In the genomic region with DNA sequence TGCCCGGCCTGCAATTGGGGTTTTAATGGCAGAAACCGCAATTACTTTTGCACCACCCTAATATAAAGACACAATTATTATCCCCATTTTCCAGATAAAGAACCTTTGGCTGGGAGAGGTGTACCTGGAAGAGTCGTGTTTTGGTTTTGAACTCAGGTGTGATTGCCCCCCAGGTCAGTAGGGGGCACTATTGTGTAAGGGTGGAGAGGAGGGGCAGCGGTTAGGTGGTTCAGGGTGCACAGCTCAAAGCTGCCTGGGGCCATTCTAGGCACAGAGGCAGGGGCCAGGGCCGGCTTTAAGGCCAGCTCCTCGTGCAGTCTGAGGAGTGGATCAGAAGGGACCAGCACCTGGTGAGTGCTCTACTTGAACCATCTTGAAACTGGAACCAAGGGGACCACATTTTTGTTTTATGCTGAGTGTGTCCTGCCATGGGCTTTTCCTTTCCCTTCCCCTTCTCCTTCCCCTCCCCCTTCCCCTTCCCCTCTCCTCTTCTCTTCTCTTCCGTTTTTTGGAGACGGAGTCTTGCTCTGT, we compare ENCODE assay signal across 8 cellular contexts. TPM values are rescaled to one million over a fixed set of nuclear protein-coding genes. Genes with fewer than 3 reads are reported as not detected.
DNase-seq lines count a peak whose midpoint lies in the region; ATAC-seq and TF ChIP-seq lines count a peak whose summit lies in the region.

No MANE protein-coding gene starts in this region.

- no peak overlapping the region for H3K4me3 Mint-ChIP-seq in activated CD4-positive, alpha-beta T cell treated with anti-CD3 and anti-CD28 coated beads for 36 hours
- peak overlapping the region in 1 of 8 donors; percentile 39 for H3K4me3 Mint-ChIP-seq in naive B cell

- DNase-seq in A673 (ENCODE audit: low spot score): peak; percentile 83
- peak; percentile 9 for DNase-seq in NCI-H2196 treated with DMSO at 0.1 percent for 48 hours (lab: John Stamatoyannopoulos, UW; ENCODE audit: unreplicated experiment)
- DNase-seq in activated CD4-positive, alpha-beta T cell treated with anti-CD3 and anti-CD28 coated beads for 36 hours: peak; percentile 88
- peak in 1 of 10 donors; percentile 46 for DNase-seq in dorsolateral prefrontal cortex
- peak; percentile 73 for DNase-seq in naive B cell
- DNase-seq in upper lobe of right lung: peak; percentile 73

- no peaks in the 10 kb centered on the region for H3K9me3 Mint-ChIP-seq in activated CD4-positive, alpha-beta T cell treated with anti-CD3 and anti-CD28 coated beads for 36 hours (ENCODE audit: low read depth)
- H3K9me3 Mint-ChIP-seq in naive B cell: no peaks in the 10 kb centered on the region

- peak; percentile 86 for ATAC-seq in activated CD4-positive, alpha-beta T cell treated with anti-CD3 and anti-CD28 coated beads for 36 hours
- peak; percentile 69 to 73 for ATAC-seq in naive B cell (ENCODE audit: low read depth in 2 of 2)
- ATAC-seq in upper lobe of right lung: peak; percentile 94
- ATAC-seq in GM18517 (IDR thresholded peaks at IDR 0.05; ENCODE audit: unreplicated experiment): no peak

- H3K27me3 Mint-ChIP-seq in activated CD4-positive, alpha-beta T cell treated with anti-CD3 and anti-CD28 coated beads for 36 hours: no peaks in the 10 kb centered on the region
- H3K27me3 Mint-ChIP-seq in naive B cell: no peaks in the 10 kb centered on the region

- intact Hi-C loops in A673 (cut with micrococcal nuclease; ENCODE audit: unreplicated experiment): loop anchor here (2.0 kb wide), 1 partner anchor 40 kb away; no protein-coding TSS in a partner anchor
- intact Hi-C loops in activated CD4-positive, alpha-beta T cell treated with anti-CD3 and anti-CD28 coated beads for 36 hours (cut with DNase I, micrococcal nuclease): loop anchor here (1.0 to 2.0 kb wide), 4 partner anchors 20 to 166 kb away; no protein-coding TSS in a partner anchor
- intact Hi-C loops in dorsolateral prefrontal cortex (cut with DNase I): loop anchor here in 1 of 2 donors (5.0 kb wide), 1 partner anchor 46 kb away; no protein-coding TSS in a partner anchor
- intact Hi-C loops in upper lobe of right lung (cut with DNase I): no loop called here

- H3K27ac ChIP-seq in A673 (ENCODE audit: low read depth, low read length, poor library complexity, severe bottlenecking): no peak overlapping the region
- no peak overlapping the region for H3K27ac ChIP-seq in dorsolateral prefrontal cortex
- no peak overlapping the region for H3K27ac ChIP-seq in upper lobe of right lung

- H3K4me3 ChIP-seq in A673 (ENCODE audit: low read depth, low read length, poor library complexity, severe bottlenecking) (no peak overlapping the region), dorsolateral prefrontal cortex (no peak overlapping the region), upper lobe of right lung (no peak overlapping the region)

- peaks cover 20% of the 10 kb centered on the region for H3K4me1 Mint-ChIP-seq in activated CD4-positive, alpha-beta T cell treated with anti-CD3 and anti-CD28 coated beads for 36 hours
- H3K4me1 Mint-ChIP-seq in naive B cell: peaks cover 19 to 35% (median 26%) of the 10 kb centered on the region in 3 donors

- H3K4me1 ChIP-seq in A673 (ENCODE audit: insufficient read depth, low read length, poor library complexity, severe bottlenecking) (peaks cover 41% of the 10 kb centered on the region), upper lobe of right lung (peaks cover 6% of the 10 kb centered on the region)

- TF ChIP-seq CTCF in A673 (conservative IDR thresholded peaks at IDR 0.05; ENCODE audit: low read depth, low read length) (peak; percentile 87), GM12872 (IDR thresholded peaks at IDR 0.05; ENCODE audit: insufficient read depth, low read depth, low read length) (peak; percentile 90), dorsolateral prefrontal cortex (IDR thresholded peaks at IDR 0.05 in 54 of 56, conservative IDR thresholded peaks at IDR 0.05 in 2 of 56; ENCODE audit: low read depth in 1 of 56, partially characterized antibody in 56 of 56) (peak in 55 of 56 donors; percentile 31 to 77 (median 60)), upper lobe of right lung (IDR thresholded peaks at IDR 0.05) (peak; percentile 78)

- H3K36me3 ChIP-seq in A673 (ENCODE audit: insufficient read depth, low read length, poor library complexity, severe bottlenecking) (no peaks in the 10 kb centered on the region), upper lobe of right lung (no peaks in the 10 kb centered on the region)

- CTCF ChIA-PET in A673 (lab: Charles Lee): interaction anchor here (0.5 to 2.5 kb wide), 11 partner anchors 10 to 359 kb away, joined by 3 to 16 read pairs (median 4); partner anchors contain the start of genes ADM5 and RCN3
- CTCF ChIA-PET in activated CD4-positive, alpha-beta T cell treated with anti-CD3 and anti-CD28 coated beads for 36 hours (lab: Charles Lee): interaction anchor here (0.5 to 8.3 kb wide), 20 partner anchors 8 to 224 kb away, joined by 3 to 135 read pairs (median 5); partner anchors contain the start of genes ADM5, NOSIP, PRMT1 and RCN3

- H3K27me3 ChIP-seq in A673 (replicated peaks; ENCODE audit: insufficient read depth, low read depth, low read length, poor library complexity): no peaks in the 10 kb centered on the region
- H3K27me3 ChIP-seq in dorsolateral prefrontal cortex: no peaks in the 10 kb centered on the region
- no peaks in the 10 kb centered on the region for H3K27me3 ChIP-seq in upper lobe of right lung

- H3K27ac Mint-ChIP-seq in activated CD4-positive, alpha-beta T cell treated with anti-CD3 and anti-CD28 coated beads for 36 hours: no peak overlapping the region
- peak overlapping the region in 4 of 6 donors; percentile 26 to 83 (median 48) for H3K27ac Mint-ChIP-seq in naive B cell

- H3K9me3 ChIP-seq in A673 (ENCODE audit: low read depth, low read length, poor library complexity, severe bottlenecking) (no peaks in the 10 kb centered on the region), upper lobe of right lung (no peaks in the 10 kb centered on the region)

- no peaks in the 10 kb centered on the region for H3K36me3 Mint-ChIP-seq in activated CD4-positive, alpha-beta T cell treated with anti-CD3 and anti-CD28 coated beads for 36 hours (ENCODE audit: low read depth)
- no peaks in the 10 kb centered on the region for H3K36me3 Mint-ChIP-seq in naive B cell

- no TSS peak for BruUV-seq in A673 (replicated peaks; lab: Mats Ljungman, UMichigan)

- POLR2A ChIA-PET in A673 (lab: Charles Lee; ENCODE audit: low non-redundant PET): interaction anchor here (0.7 kb wide), 1 partner anchor 37 kb away, joined by 4 read pairs; no protein-coding TSS in a partner anchor
- POLR2A ChIA-PET in activated CD4-positive, alpha-beta T cell treated with anti-CD3 and anti-CD28 coated beads for 36 hours (lab: Charles Lee): no interaction called here

RNA-seq across cellular contexts. Expression of gene FCGRT, which starts 5.8 kb away (rescaled TPM):
- total RNA-seq in A673 (2021): 396 and 482 TPM in 2 replicates
- total RNA-seq in activated CD4-positive, alpha-beta T cell treated with anti-CD3 and anti-CD28 coated beads for 36 hours: 10 to 100 TPM; 16.3 to 18.1 TPM
- 100 to 1,000 TPM in 1 of 120 experiments, 10 to 100 TPM in 119; 22.6 to 101 (median 43.4) TPM for total RNA-seq in dorsolateral prefrontal cortex
- 10 to 100 TPM; 56.7 to 69.7 (median 62.7) TPM for polyA plus RNA-seq in naive B cell (ENCODE audit: low read depth in 6 of 6)
- total RNA-seq in upper lobe of right lung: 320 TPM

RNA-seq across cellular contexts. Expression of gene RPS11, which starts 10.4 kb away (rescaled TPM):
- total RNA-seq in A673 (2021) (2,088 and 2,093 TPM in 2 replicates), dorsolateral prefrontal cortex (100 to 1,000 TPM; 410 to 765 (median 576) TPM), upper lobe of right lung (1,616 TPM)
- 1,000 to 10,000 TPM; 2,778 to 3,370 TPM for total RNA-seq in activated CD4-positive, alpha-beta T cell treated with anti-CD3 and anti-CD28 coated beads for 36 hours
- polyA plus RNA-seq in naive B cell (ENCODE audit: low read depth in 6 of 6): 1,000 to 10,000 TPM; 2,581 to 3,900 (median 3,339) TPM

RNA-seq across cellular contexts. Expression of gene RPL13A, which starts 19.2 kb away (rescaled TPM):
- total RNA-seq in A673 (2021) (2,390 and 2,393 TPM in 2 replicates), dorsolateral prefrontal cortex (1,000 to 10,000 TPM in 7 of 120 experiments, 100 to 1,000 TPM in 113; 564 to 1,173 (median 771) TPM), upper lobe of right lung (1,829 TPM)
- total RNA-seq in activated CD4-positive, alpha-beta T cell treated with anti-CD3 and anti-CD28 coated beads for 36 hours: 1,000 to 10,000 TPM; 3,861 to 3,967 TPM
- polyA plus RNA-seq in naive B cell (ENCODE audit: low read depth in 6 of 6): 1,000 to 10,000 TPM; 1,519 to 3,103 (median 2,606) TPM

RNA-seq across cellular contexts. Expression of gene RCN3, which starts 21.2 kb away (rescaled TPM):
- total RNA-seq in A673 (2021) (82.9 and 95.3 TPM in 2 replicates), dorsolateral prefrontal cortex (10 to 100 TPM in 49 of 120 experiments, 1 to 10 TPM in 71; 3.0 to 19.9 (median 9.2) TPM), upper lobe of right lung (22.1 TPM)
- total RNA-seq in activated CD4-positive, alpha-beta T cell treated with anti-CD3 and anti-CD28 coated beads for 36 hours: 10 to 100 TPM; 10.9 to 13.5 TPM
- polyA plus RNA-seq in naive B cell (ENCODE audit: low read depth in 6 of 6): under 1 TPM in 2 of 6 donors, not detected in 4; 0.17 to 0.43 TPM

RNA-seq across cellular contexts. Expression of gene FLT3LG, which starts 32.6 kb away (rescaled TPM):
- total RNA-seq in A673 (2021) (6.5 and 6.9 TPM in 2 replicates), dorsolateral prefrontal cortex (10 to 100 TPM in 2 of 120 experiments, 1 to 10 TPM in 118; 1.7 to 11.9 (median 4.6) TPM), upper lobe of right lung (12.1 TPM)
- 10 to 100 TPM; 38.6 to 43.2 TPM for total RNA-seq in activated CD4-positive, alpha-beta T cell treated with anti-CD3 and anti-CD28 coated beads for 36 hours
- 10 to 100 TPM in 5 of 6 donors, 1 to 10 TPM in 1; 9.5 to 15.0 (median 11.4) TPM for polyA plus RNA-seq in naive B cell (ENCODE audit: low read depth in 6 of 6)
